20 cellular contexts compared by ENCODE assay signal in the genomic region with DNA sequence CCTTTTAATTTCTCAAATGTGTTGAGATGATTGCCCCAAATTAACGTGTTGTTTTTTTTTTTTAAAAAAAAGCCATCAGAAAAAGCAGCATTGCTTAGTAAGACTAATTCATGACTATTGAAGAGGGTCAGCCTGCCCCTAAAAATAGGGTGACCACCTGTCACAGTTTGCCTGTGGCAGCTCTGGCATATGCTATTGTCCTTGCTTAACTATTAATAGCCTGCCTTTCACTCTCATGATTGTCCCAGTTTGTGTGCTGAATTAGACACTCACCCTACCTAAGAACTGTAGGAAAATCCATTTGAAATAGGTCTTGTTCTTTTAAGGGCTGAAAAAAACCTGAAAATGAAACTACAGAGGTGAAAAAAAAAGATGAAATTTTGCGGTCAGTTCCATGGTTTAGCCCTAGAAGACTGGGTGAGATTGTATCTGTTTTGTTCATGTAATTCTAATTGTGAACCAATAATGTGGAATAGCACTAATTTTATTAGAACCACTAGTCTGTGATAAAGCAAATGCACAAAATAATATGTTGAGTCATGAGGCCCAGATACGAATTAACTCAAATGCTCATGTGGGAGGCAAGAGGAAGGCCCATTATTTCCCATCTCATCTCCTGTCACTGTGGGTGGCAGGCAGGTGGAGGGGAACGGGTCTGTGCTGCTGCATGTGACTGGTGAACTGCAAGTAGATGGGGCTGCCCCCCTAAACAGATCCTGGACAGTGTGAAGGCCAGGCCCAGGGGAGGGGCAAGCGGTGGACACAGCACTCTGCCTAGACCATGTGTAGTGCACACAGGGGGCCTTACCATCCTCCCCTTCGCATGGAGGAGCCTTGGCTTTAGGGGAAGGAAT.
DNase-seq lines count a peak whose midpoint lies in the region; ATAC-seq, FAIRE-seq and TF ChIP-seq lines count a peak whose summit lies in the region.
"Had no signal": no experiment of that assay in that cellular context is flagged by ENCODE, and none has a peak within 500 bp of the region (broad histone marks: within the 10 kb centered on the region; RNA-seq: fewer than 3 reads in every experiment).

No MANE protein-coding gene starts in this region.

- TF ChIP-seq POLR2A in esophagus muscularis mucosa (IDR thresholded peaks at IDR 0.05; ENCODE audit: low read depth), result no peak

- no peaks in the 10 kb centered on the region for H3K36me3 ChIP-seq in SJCRH30
- H3K36me3 ChIP-seq in psoas muscle (ENCODE audit: insufficient read depth in 1 of 2, low read depth in 1 of 2), result no peaks in the 10 kb centered on the region
- no peaks in the 10 kb centered on the region for H3K36me3 ChIP-seq in esophagus muscularis mucosa

- H3K27ac ChIP-seq in SJCRH30 (no peak overlapping the region), psoas muscle (peak overlapping the region; percentile 64), esophagus muscularis mucosa (replicated peaks in 1 of 4) (no peak overlapping the region)
- H3K27ac ChIP-seq: A549, body of pancreas, C4-2B had no signal

- 51 to 65% (median 58%) methylated on average over 6 of the region's 6 CpGs for WGBS in psoas muscle, 3 donors
- WGBS in esophagus muscularis mucosa, result 76% methylated on average over 5 of the region's 6 CpGs

- ATAC-seq in GM19463 (IDR thresholded peaks at IDR 0.05; ENCODE audit: unreplicated experiment), result peak; percentile 57
- ATAC-seq in psoas muscle, result peak; percentile 77 to 93 (median 91)
- ATAC-seq: A549, body of pancreas, HCT116 had no signal

- peaks cover 11% of the 10 kb centered on the region; the same call in 1 of the 2 replicates for H3K27me3 ChIP-seq in SJCRH30
- H3K27me3 ChIP-seq in psoas muscle (ENCODE audit: insufficient read depth in 3 of 3, low read length in 2 of 3), result no peaks in the 10 kb centered on the region
- H3K27me3 ChIP-seq in esophagus muscularis mucosa, result peaks cover 0 to 80% (median 4%) of the 10 kb centered on the region in 4 donors
- H3K27me3 ChIP-seq: body of pancreas had no signal

- H3K4me3 ChIP-seq in SJCRH30 (no peak overlapping the region), psoas muscle (peak overlapping the region; percentile 27), esophagus muscularis mucosa (no peak overlapping the region)
- H3K4me3 ChIP-seq: A549, body of pancreas had no signal

- peak; percentile 28 for DNase-seq in NCI-H2171 treated with DMSO at 0.1 percent for 48 hours (lab: John Stamatoyannopoulos, UW)
- no peak for DNase-seq in NCI-H2171 (lab: John Stamatoyannopoulos, UW)
- DNase-seq in SJCRH30, result peak; percentile 19 to 27
- no peak for DNase-seq in psoas muscle
- DNase-seq in frontal cortex (ENCODE audit: low spot score in 2 of 2), result no peak
- no peak for DNase-seq in esophagus muscularis mucosa (ENCODE audit: extremely low spot score)
- DNase-seq in NCI-H446 treated with DMSO at 0.1 percent for 48 hours (lab: John Stamatoyannopoulos, UW), result no peak
- DNase-seq: activated T-cell treated with anti-CD3 and anti-CD28 coated beads, Interleukin-2, amount 50 U/mL, for 1 hour; body of pancreas; DMS53; erythroblast; immature natural killer cell; NCI-H187; NCI-H526 treated with DMSO at 0.1 percent for 48 hours; stimulated activated CD4-positive, alpha-beta T cell treated with anti-CD3 and anti-CD28 coated beads, Interleukin-15, amount 100 ng/mL, for 24 hours; SW 1271 had no signal

- no peak for TF ChIP-seq EP300 in esophagus muscularis mucosa (IDR thresholded peaks at IDR 0.05)

- intact Hi-C loops in psoas muscle (cut with DNase I), result loop anchor here in 1 of 2 donors (10.0 kb wide), 1 partner anchor 1268 kb away; a partner anchor contains a TSS
- intact Hi-C loops in esophagus muscularis mucosa (cut with DNase I), result loop anchor here (10.0 kb wide), 1 partner anchor 788 kb away; no protein-coding TSS in a partner anchor

- H3K4me1 ChIP-seq in SJCRH30, result peaks cover 25% of the 10 kb centered on the region
- peaks cover 27% of the 10 kb centered on the region for H3K4me1 ChIP-seq in psoas muscle
- H3K4me1 ChIP-seq in esophagus muscularis mucosa, result no peaks in the 10 kb centered on the region
- H3K4me1 ChIP-seq: A549, body of pancreas had no signal

- FAIRE-seq in frontal cortex (lab: Jason Lieb, UNC), result no peak
- FAIRE-seq: A549 had no signal

- TF ChIP-seq CTCF in psoas muscle (IDR thresholded peaks at IDR 0.05) (no peak), esophagus muscularis mucosa (IDR thresholded peaks at IDR 0.05) (no peak)

- no peaks in the 10 kb centered on the region for H3K9me3 ChIP-seq in SJCRH30 (replicated peaks)
- no peaks in the 10 kb centered on the region for H3K9me3 ChIP-seq in psoas muscle
- H3K9me3 ChIP-seq in esophagus muscularis mucosa, result no peaks in the 10 kb centered on the region
- H3K9me3 ChIP-seq: A549, body of pancreas had no signal

Comparison
In these comparisons a context has a peak if more than half of its experiments do, and no peak if none do; other contexts are left out.
1. DNase-seq: peak in NCI-H2171 treated with DMSO at 0.1 percent for 48 hours (single experiment) and SJCRH30 (2 of 2); none in NCI-H2171 (single experiment), psoas muscle (0 of 2), frontal cortex (0 of 2), esophagus muscularis mucosa (single experiment) and NCI-H446 treated with DMSO at 0.1 percent for 48 hours (single experiment).